ENCODE assay signal across 20 cellular contexts in genomic region chr12:112305951-112306350, GRCh38.
DNase-seq lines count a peak whose midpoint lies in the region; ATAC-seq, FAIRE-seq and TF ChIP-seq lines count a peak whose summit lies in the region.
"Had no signal": no experiment of that assay in that cellular context is flagged by ENCODE, and none has a peak within 500 bp of the region (broad histone marks: within the 10 kb centered on the region; RNA-seq: fewer than 3 reads in every experiment).

No MANE protein-coding gene starts in this region.

- no peaks in the 10 kb centered on the region for H3K9me3 Mint-ChIP-seq in effector memory CD8-positive, alpha-beta T cell
- H3K9me3 Mint-ChIP-seq: CD8-positive, alpha-beta T cell; IgD-negative memory B cell had no signal

- H3K9me3 ChIP-seq in T-helper 17 cell (ENCODE audit: control insufficient read depth, low read length, poor library complexity, severe bottlenecking) (no peaks in the 10 kb centered on the region), pancreas (no peaks in the 10 kb centered on the region), Karpas-422 (ENCODE audit: low read length) (no peaks in the 10 kb centered on the region), aorta (ENCODE audit: control insufficient read depth, low read length) (no peaks in the 10 kb centered on the region)
- H3K9me3 ChIP-seq: BLaER1, Peyer's patch, SJSA1 had no signal

- ATAC-seq in T-helper 17 cell (no peak), pancreas (peak in 3 of 4 donors; percentile 53 to 93 (median 69)), aorta (ENCODE audit: low FRiP score) (no peak), GM19467 (IDR thresholded peaks at IDR 0.05; ENCODE audit: unreplicated experiment) (no peak), GM18517 (IDR thresholded peaks at IDR 0.05; ENCODE audit: unreplicated experiment) (no peak)
- ATAC-seq in effector memory CD8-positive, alpha-beta T cell (replicated peaks), result no peak
- ATAC-seq: CD8-positive, alpha-beta T cell had no signal

- H3K4me1 Mint-ChIP-seq in T-helper 17 cell, result peaks cover 11% of the 10 kb centered on the region
- peaks cover 4 to 9% of the 10 kb centered on the region in 2 donors for H3K4me1 Mint-ChIP-seq in effector memory CD8-positive, alpha-beta T cell (ENCODE audit: low read depth in 2 of 2)

- peak; percentile 66 for DNase-seq in NCI-H1105 treated with DMSO at 0.1 percent for 48 hours (lab: John Stamatoyannopoulos, UW)
- DNase-seq in T-helper 17 cell, result no peak
- no peak for DNase-seq in effector memory CD8-positive, alpha-beta T cell
- peak in 3 of 6 donors; percentile 15 to 28 (median 18) for DNase-seq in pancreas
- no peak for DNase-seq in Karpas-422
- DNase-seq in aorta, result no peak
- DNase-seq: CD8-positive, alpha-beta T cell; DMS79; GOT3; Kasumi-1; MM.1S; NCI-H1694 treated with DMSO at 0.1 percent for 48 hours; NCI-H526; NK-92 treated with Interleukin-12 subunit alpha and Interleukin-12 subunit beta, amount 100 ng/mL, for 24 hours; Peyer's patch had no signal

- H3K27ac ChIP-seq in pancreas (no peak overlapping the region), Karpas-422 (ENCODE audit: low read length) (no peak overlapping the region), aorta (ENCODE audit: low read depth in 1 of 2, low read length in 2 of 2) (no peak overlapping the region)
- H3K27ac ChIP-seq: BLaER1, Peyer's patch, SJSA1 had no signal

- H3K27me3 ChIP-seq in pancreas, result no peaks in the 10 kb centered on the region
- no peaks in the 10 kb centered on the region for H3K27me3 ChIP-seq in Karpas-422 (ENCODE audit: low read length)
- H3K27me3 ChIP-seq in aorta (ENCODE audit: control insufficient read depth in 1 of 2, insufficient read depth in 2 of 2, low read length in 1 of 2), result no peaks in the 10 kb centered on the region
- H3K27me3 ChIP-seq: BLaER1, Peyer's patch, SJSA1 had no signal

- no peak overlapping the region for H3K9ac ChIP-seq in Karpas-422 (ENCODE audit: low read length)
- H3K9ac ChIP-seq: BLaER1 had no signal

- TF ChIP-seq CTCF in pancreas (IDR thresholded peaks at IDR 0.05), result no peak

- H3K4me1 ChIP-seq in pancreas (peaks cover 0 to 7% (median 0%) of the 10 kb centered on the region in 3 donors), Karpas-422 (ENCODE audit: low read length) (no peaks in the 10 kb centered on the region), aorta (ENCODE audit: control insufficient read depth in 1 of 2, insufficient read depth in 2 of 2, low read length in 2 of 2) (no peaks in the 10 kb centered on the region)
- H3K4me1 ChIP-seq: BLaER1, Peyer's patch had no signal

- H3K36me3 ChIP-seq in pancreas (no peaks in the 10 kb centered on the region), Karpas-422 (ENCODE audit: insufficient read depth, low read length) (no peaks in the 10 kb centered on the region; the same call in 1 of the 2 replicates), aorta (ENCODE audit: control insufficient read depth in 1 of 2, insufficient read depth in 2 of 2, low read length in 1 of 2) (peaks cover 0 to 3% of the 10 kb centered on the region in 2 donors)

- no peaks in the 10 kb centered on the region for H4K20me1 ChIP-seq in Karpas-422 (ENCODE audit: insufficient read depth, low read depth, low read length)
- H4K20me1 ChIP-seq: BLaER1 had no signal

- H3K27ac Mint-ChIP-seq in T-helper 17 cell, result peak overlapping the region; percentile 77
- H3K27ac Mint-ChIP-seq in effector memory CD8-positive, alpha-beta T cell, result peak overlapping the region; percentile 8 to 24
- H3K27ac Mint-ChIP-seq: IgD-negative memory B cell had no signal

- no peak overlapping the region for H3K4me2 ChIP-seq in Karpas-422 (ENCODE audit: low read depth, low read length, poor library complexity, severe bottlenecking)
- H3K4me2 ChIP-seq: BLaER1 had no signal

- H3K4me3 ChIP-seq in pancreas, result no peak overlapping the region
- no peak overlapping the region for H3K4me3 ChIP-seq in Karpas-422 (ENCODE audit: low read length)
- no peak overlapping the region for H3K4me3 ChIP-seq in aorta (ENCODE audit: low read length in 2 of 2)
- H3K4me3 ChIP-seq: BLaER1, Peyer's patch, SJSA1 had no signal

- peaks cover 9% of the 10 kb centered on the region for H3K36me3 Mint-ChIP-seq in T-helper 17 cell (ENCODE audit: low read depth)
- H3K36me3 Mint-ChIP-seq in effector memory CD8-positive, alpha-beta T cell (ENCODE audit: insufficient read depth), result peaks cover 37% of the 10 kb centered on the region

- no peaks in the 10 kb centered on the region for H3K9me2 ChIP-seq in Karpas-422 (replicated peaks; ENCODE audit: insufficient read depth, low read length)

- intact Hi-C loops in pancreas (cut with DNase I), result no loop called here
- intact Hi-C loops in aorta (cut with DNase I), result no loop called here

- no peaks in the 10 kb centered on the region for H3K27me3 Mint-ChIP-seq in T-helper 17 cell
- no peaks in the 10 kb centered on the region for H3K27me3 Mint-ChIP-seq in effector memory CD8-positive, alpha-beta T cell
- H3K27me3 Mint-ChIP-seq: IgD-negative memory B cell had no signal

- no peak overlapping the region for H2AFZ ChIP-seq in Karpas-422 (ENCODE audit: low read length)

- WGBS in pancreas, 2 donors, result 44 to 48% methylated on average over 3 of the region's 3 CpGs
- 96% methylated on average over 3 of the region's 3 CpGs for whole genome bisulfite sequencing in aorta, 2 donors

- no peak overlapping the region for H3K4me3 Mint-ChIP-seq in T-helper 17 cell
- H3K4me3 Mint-ChIP-seq in effector memory CD8-positive, alpha-beta T cell, result no peak overlapping the region
- H3K4me3 Mint-ChIP-seq: CD8-positive, alpha-beta T cell; IgD-negative memory B cell had no signal

- H3K79me2 ChIP-seq in Karpas-422 (ENCODE audit: low read length), result 0 out of 2 replicates have a peak, but pooled peaks cover 8% of the 10 kb centered on the region

- FAIRE-seq in pancreas (lab: Jason Lieb, UNC), result no peak

Comparison
In these comparisons a context has a peak if more than half of its experiments do, and no peak if none do; other contexts are left out.
1. ATAC-seq: peak in pancreas (3 of 4); none in T-helper 17 cell (single experiment), effector memory CD8-positive, alpha-beta T cell (single experiment), aorta (single experiment), GM19467 (single experiment) and GM18517 (single experiment).